21 cellular contexts compared by ENCODE assay signal in genomic region chr11:132078230-132078629, GRCh38.
DNase-seq lines count a peak whose midpoint lies in the region; ATAC-seq lines count a peak whose summit lies in the region.
"Had no signal": no experiment of that assay in that cellular context is flagged by ENCODE, and none has a peak within 500 bp of the region (broad histone marks: within the 10 kb centered on the region; RNA-seq: fewer than 3 reads in every experiment).

No MANE protein-coding gene starts in this region.

- no peak overlapping the region for H3K23ac ChIP-seq in mesendoderm (ENCODE audit: low read length)

- H3K27ac ChIP-seq in epithelial cell of prostate: peak overlapping the region; percentile 75
- no peak overlapping the region for H3K27ac ChIP-seq in mesendoderm (ENCODE audit: low read depth, low read length)
- H3K27ac ChIP-seq: SK-N-MC had no signal

- H2BK5ac ChIP-seq in mesendoderm (ENCODE audit: low read length): no peak overlapping the region

- H2BK15ac ChIP-seq in mesendoderm (replicated peaks; ENCODE audit: low read depth): no peak overlapping the region

- H3K18ac ChIP-seq in mesendoderm (ENCODE audit: low read length): no peak overlapping the region

- peak overlapping the region; percentile 88 for H2AK5ac ChIP-seq in mesendoderm (ENCODE audit: low read length)

- H3K9ac ChIP-seq in mesendoderm (ENCODE audit: low read length): no peak overlapping the region

- no peaks in the 10 kb centered on the region for H3K4me1 ChIP-seq in mesendoderm (ENCODE audit: control insufficient read depth, low read depth, low read length)
- H3K4me1 ChIP-seq: Caco-2, HAP-1 had no signal

- H3K36me3 ChIP-seq in mesendoderm (ENCODE audit: control insufficient read depth, insufficient read depth, low read length): no peaks in the 10 kb centered on the region
- H3K36me3 ChIP-seq: HAP-1, MG63 had no signal

- ATAC-seq in GM21717 (IDR thresholded peaks at IDR 0.05; ENCODE audit: unreplicated experiment) (no peak), GM21381 (IDR thresholded peaks at IDR 0.05; ENCODE audit: unreplicated experiment) (no peak), GM21737 (IDR thresholded peaks at IDR 0.05; ENCODE audit: unreplicated experiment) (no peak)
- ATAC-seq: GM23338, K562 had no signal

- no peak overlapping the region for H3K4me3 ChIP-seq in mesendoderm (ENCODE audit: low read length)
- H3K4me3 ChIP-seq: GM23338, HAP-1, K562, MG63, SK-N-MC had no signal

- no peak overlapping the region for H2BK120ac ChIP-seq in mesendoderm (ENCODE audit: low read depth, low read length)

- H3K27me3 ChIP-seq in mesendoderm (ENCODE audit: insufficient read depth, low read length, poor library complexity): no peaks in the 10 kb centered on the region
- H3K27me3 ChIP-seq: MG63 had no signal

- no CpG with 5 or more reads among the region's 8 CpGs for WGBS in mesendoderm (ENCODE audit: extremely low coverage, insufficient coverage, low lambda C conversion rate)

- H3K79me1 ChIP-seq in mesendoderm (ENCODE audit: low read length): no peaks in the 10 kb centered on the region

- no peak overlapping the region for H4K8ac ChIP-seq in mesendoderm (ENCODE audit: low read depth, low read length)

- H3K4me2 ChIP-seq in mesendoderm (ENCODE audit: low read length): no peak overlapping the region
- H3K4me2 ChIP-seq: GM23338 had no signal

- H3K4ac ChIP-seq in mesendoderm (ENCODE audit: low read depth, low read length): no peak overlapping the region

- H4K5ac ChIP-seq in mesendoderm (ENCODE audit: low read length): no peak overlapping the region

- H3K79me2 ChIP-seq in mesendoderm (ENCODE audit: control insufficient read depth, insufficient read depth, low read length): no peaks in the 10 kb centered on the region

- H3K56ac ChIP-seq in mesendoderm (ENCODE audit: low read length): no peak overlapping the region

- DNase-seq in amygdala (lab: John Stamatoyannopoulos, UW): peak in 30 of 56 donors; percentile 17 to 75 (median 46)
- DNase-seq in epithelial cell of prostate (ENCODE audit: low read depth, low spot score): no peak
- no peak for DNase-seq in mesendoderm
- no peak for DNase-seq in COLO829 (ENCODE audit: low spot score)
- DNase-seq: Caco-2; CD4-positive, alpha-beta T cell; DND-41; MG63; NCI-H1048; NCI-H1436; NCI-H2029 treated with DMSO at 0.1 percent for 48 hours; NCI-H2171; NCI-H524 treated with DMSO at 0.1 percent for 48 hours; SHP77 treated with DMSO at 0.1 percent for 48 hours had no signal

Comparison
In these comparisons a context has a peak if more than half of its experiments do, and no peak if none do; other contexts are left out.
1. DNase-seq: peak in amygdala (30 of 56); none in epithelial cell of prostate (single experiment), mesendoderm (single experiment) and COLO829 (single experiment).